9 cellular contexts compared by ENCODE assay signal in the genomic region with DNA sequence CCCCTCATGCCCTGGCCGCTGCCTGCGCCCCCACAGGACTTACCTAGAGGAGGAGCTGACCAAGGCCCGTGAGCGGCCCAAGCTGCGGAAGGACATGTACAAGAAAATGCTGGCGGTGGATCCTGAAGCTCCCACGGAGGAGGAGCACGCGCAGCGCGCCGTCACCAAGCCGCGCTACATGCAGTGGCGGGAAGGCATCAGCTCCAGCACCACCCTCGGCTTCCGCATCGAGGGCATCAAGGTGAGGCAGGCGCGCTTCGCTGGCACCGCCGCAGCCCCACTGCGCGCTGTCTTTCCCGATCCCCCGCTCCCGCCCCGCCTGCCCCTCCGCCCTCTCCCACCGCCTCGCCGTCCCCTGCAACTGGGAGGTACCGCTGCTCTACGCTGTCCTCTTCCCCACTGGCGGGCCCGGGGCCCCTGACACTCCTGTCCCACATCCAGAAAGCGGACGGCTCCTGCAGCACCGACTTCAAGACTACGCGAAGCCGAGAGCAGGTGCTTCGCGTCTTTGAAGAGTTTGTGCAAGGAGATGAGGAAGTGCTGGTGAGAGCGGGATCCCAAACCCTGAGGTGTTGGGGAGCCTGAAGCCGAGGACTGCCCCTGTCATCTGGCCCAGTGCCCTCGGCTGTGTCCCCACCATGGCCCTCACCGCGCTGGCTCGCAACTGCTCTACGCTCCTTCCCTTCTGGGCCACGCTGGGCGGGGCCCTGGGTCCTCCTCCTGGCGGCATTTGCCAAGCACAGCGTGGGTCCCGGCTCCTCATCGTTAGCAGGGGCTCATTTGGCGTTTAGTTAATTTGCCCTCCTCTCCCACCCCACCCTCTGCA. TPM values are rescaled to one million over a fixed set of nuclear protein-coding genes. Genes with fewer than 3 reads are reported as not detected.
DNase-seq lines count a peak whose midpoint lies in the region; ATAC-seq and TF ChIP-seq lines count a peak whose summit lies in the region.
"Had no signal": no experiment of that assay in that cellular context is flagged by ENCODE, and none has a peak within 500 bp of the region (broad histone marks: within the 10 kb centered on the region; RNA-seq: fewer than 3 reads in every experiment).

No MANE protein-coding gene starts in this region.

- H3K27me3 ChIP-seq in psoas muscle (ENCODE audit: insufficient read depth in 3 of 3, low read length in 2 of 3), result peaks cover 0 to 71% (median 29%) of the 10 kb centered on the region in 3 donors

- no peaks in the 10 kb centered on the region for H3K9me3 Mint-ChIP-seq in T-helper 2 cell treated with Interferon-gamma antibody and Interleukin-4, amounts not matched to agents 5 μg/mL and 100 μg/mL, for 36 hours
- H3K9me3 Mint-ChIP-seq in effector memory CD8-positive, alpha-beta T cell, result no peaks in the 10 kb centered on the region
- H3K9me3 Mint-ChIP-seq: neural crest cell had no signal

- no peak overlapping the region for H3K27ac ChIP-seq in psoas muscle

- H3K36me3 Mint-ChIP-seq in T-helper 2 cell treated with Interferon-gamma antibody and Interleukin-4, amounts not matched to agents 5 μg/mL and 100 μg/mL, for 36 hours (ENCODE audit: low read depth), result no peaks in the 10 kb centered on the region
- peaks cover 6% of the 10 kb centered on the region for H3K36me3 Mint-ChIP-seq in effector memory CD8-positive, alpha-beta T cell (ENCODE audit: insufficient read depth)

- peak overlapping the region; percentile 51 for H3K4me3 ChIP-seq in psoas muscle

- H3K4me1 Mint-ChIP-seq in T-helper 2 cell treated with Interferon-gamma antibody and Interleukin-4, amounts not matched to agents 5 μg/mL and 100 μg/mL, for 36 hours (ENCODE audit: low read depth), result peaks cover 9% of the 10 kb centered on the region
- peaks cover 7 to 12% of the 10 kb centered on the region in 2 donors for H3K4me1 Mint-ChIP-seq in effector memory CD8-positive, alpha-beta T cell (ENCODE audit: low read depth in 2 of 2)

- H3K27ac Mint-ChIP-seq in T-helper 2 cell treated with Interferon-gamma antibody and Interleukin-4, amounts not matched to agents 5 μg/mL and 100 μg/mL, for 36 hours, result no peak overlapping the region
- peak overlapping the region in 1 of 2 donors; percentile 12 for H3K27ac Mint-ChIP-seq in effector memory CD8-positive, alpha-beta T cell

- no peak for TF ChIP-seq CTCF in psoas muscle (IDR thresholded peaks at IDR 0.05)

- peaks cover 16% of the 10 kb centered on the region for H3K4me1 ChIP-seq in psoas muscle

- H3K4me3 Mint-ChIP-seq in T-helper 2 cell treated with Interferon-gamma antibody and Interleukin-4, amounts not matched to agents 5 μg/mL and 100 μg/mL, for 36 hours, result peak overlapping the region; percentile 61
- H3K4me3 Mint-ChIP-seq in effector memory CD8-positive, alpha-beta T cell, result peak overlapping the region; percentile 73 to 77

- H3K36me3 ChIP-seq in psoas muscle (ENCODE audit: insufficient read depth in 1 of 2, low read depth in 1 of 2), result no peaks in the 10 kb centered on the region

- intact Hi-C loops in psoas muscle (cut with DNase I), result no loop called here

- peak; percentile 81 for ATAC-seq in effector memory CD8-positive, alpha-beta T cell (replicated peaks)
- ATAC-seq in psoas muscle, result peak in 3 of 4 donors; percentile 42 to 51 (median 47)

- H3K27me3 Mint-ChIP-seq in T-helper 2 cell treated with Interferon-gamma antibody and Interleukin-4, amounts not matched to agents 5 μg/mL and 100 μg/mL, for 36 hours (ENCODE audit: low read depth), result peaks cover 73% of the 10 kb centered on the region
- H3K27me3 Mint-ChIP-seq in effector memory CD8-positive, alpha-beta T cell, result peaks cover 38 to 47% of the 10 kb centered on the region in 2 donors

- DNase-seq in GF-D8 (lab: John Stamatoyannopoulos, UW) (peak; percentile 5), psoas muscle (no peak), A172 (ENCODE audit: low spot score) (no peak), islet precursor cell (no peak), NCI-H748 (lab: John Stamatoyannopoulos, UW; ENCODE audit: unreplicated experiment) (no peak), NCI-H524 treated with DMSO at 0.1 percent for 48 hours (lab: John Stamatoyannopoulos, UW) (no peak)
- DNase-seq in T-helper 2 cell treated with Interferon-gamma antibody and Interleukin-4, amounts not matched to agents 5 μg/mL and 100 μg/mL, for 36 hours (ENCODE audit: low spot score), result no peak
- no peak for DNase-seq in effector memory CD8-positive, alpha-beta T cell

- 1 to 3% (median 2%) methylated on average over 55 to 59 of the region's 59 CpGs for WGBS in psoas muscle, 3 donors

- no peaks in the 10 kb centered on the region for H3K9me3 ChIP-seq in psoas muscle

RNA-seq across cellular contexts. Expression of a gene that starts 8.5 kb away (rescaled TPM):
- 1 to 10 TPM in 1 of 4 donors, under 1 TPM in 2, not detected in 1; 0.23 to 1.3 (median 0.89) TPM for total RNA-seq in psoas muscle
- polyA plus RNA-seq in psoas muscle, result 1 to 10 TPM in 1 of 3 donors, under 1 TPM in 2; 0.04 to 1.7 (median 0.68) TPM
- total RNA-seq in A172 (2014; rRNA removed; shearing (Covaris generic)), result 15.5 and 17.3 TPM in 2 replicates

RNA-seq across cellular contexts. Expression of a gene that starts 11.5 kb away (rescaled TPM):
- 1 to 10 TPM in 1 of 4 donors, under 1 TPM in 3; 0.13 to 1.1 (median 0.18) TPM for total RNA-seq in psoas muscle
- under 1 TPM in 2 of 3 donors, not detected in 1; 0.05 to 0.12 TPM for polyA plus RNA-seq in psoas muscle
- total RNA-seq in A172 (2014; rRNA removed; shearing (Covaris generic)), result 4.3 and 5.2 TPM in 2 replicates

RNA-seq across cellular contexts. Expression of a gene that starts 41.9 kb away (rescaled TPM):
- total RNA-seq in psoas muscle, result 10 to 100 TPM; 36.9 to 43.7 (median 40.9) TPM
- polyA plus RNA-seq in psoas muscle, result 10 to 100 TPM; 16.6 to 33.8 (median 31.7) TPM
- 15.4 and 23.6 TPM in 2 replicates for total RNA-seq in A172 (2014; rRNA removed; shearing (Covaris generic))

RNA-seq across cellular contexts. Expression of a gene that starts 56.8 kb away (rescaled TPM):
- 1 to 10 TPM; 1.6 to 5.6 (median 2.4) TPM for total RNA-seq in psoas muscle
- polyA plus RNA-seq in psoas muscle, result 1 to 10 TPM; 4.6 to 5.8 (median 4.8) TPM
- 10.7 and 22.2 TPM in 2 replicates for total RNA-seq in A172 (2014; rRNA removed; shearing (Covaris generic))
